ENCODE assay signal across 19 cellular contexts in genomic region chr22:35985361-35985760, GRCh38.
"Had no signal": no experiment of that assay in that cellular context is flagged by ENCODE, and none has a peak within 500 bp of the region (broad histone marks: within the 10 kb centered on the region; RNA-seq: fewer than 3 reads in every experiment).

No MANE protein-coding gene starts in this region.

- H2AFZ ChIP-seq: parathyroid adenoma had no signal

- H3K4me3 ChIP-seq: esophagus muscularis mucosa, spleen, transverse colon had no signal

- H3K36me3 Mint-ChIP-seq: naive B cell had no signal

- H3K36me3 ChIP-seq: esophagus muscularis mucosa, spleen, transverse colon had no signal

- H3K9me3 Mint-ChIP-seq: naive B cell, neural crest cell had no signal

- H3K4me3 Mint-ChIP-seq: activated naive CD8-positive, alpha-beta T cell; naive B cell; neural crest cell had no signal

- H3K27ac Mint-ChIP-seq: activated naive CD8-positive, alpha-beta T cell; naive B cell had no signal

- H3K27me3 ChIP-seq: esophagus muscularis mucosa, spleen, transverse colon had no signal

- DNase-seq: activated CD4-positive, alpha-beta T cell treated with anti-CD3 and anti-CD28 coated beads for 4 hours; activated CD4-positive, alpha-beta T cell treated with anti-CD3 and anti-CD28 coated beads, Interleukin-2, amount 50 U/mL, for 4 hours; activated CD8-positive, alpha-beta memory T cell treated with anti-CD3 and anti-CD28 coated beads for 24 hours; activated effector memory CD4-positive, alpha-beta T cell treated with Interleukin-2 at 50 U/mL for 16 hours; activated naive CD4-positive, alpha-beta T cell treated with Interleukin-2 at 50 U/mL for 16 hours; anterior cingulate cortex; effector CD4-positive, alpha-beta T cell; islet precursor cell; left ventricle myocardium superior; naive B cell; occipital lobe; right cardiac atrium; spleen; stimulated activated naive CD4-positive, alpha-beta T cell treated with Interleukin-2 at 50 U/mL for 16 hours; transverse colon had no signal

- H3K9me3 ChIP-seq: esophagus muscularis mucosa, spleen, transverse colon had no signal

- H3K9ac ChIP-seq: parathyroid adenoma had no signal

- H3K27ac ChIP-seq: parathyroid adenoma, spleen, transverse colon had no signal
